ENCODE assay signal across 13 cellular contexts in genomic region chr22:42997577-42997976, GRCh38. TPM values are rescaled to one million over a fixed set of nuclear protein-coding genes. Genes with fewer than 3 reads are reported as not detected.
DNase-seq lines count a peak whose midpoint lies in the region; ATAC-seq and TF ChIP-seq lines count a peak whose summit lies in the region.
"Had no signal": no experiment of that assay in that cellular context is flagged by ENCODE, and none has a peak within 500 bp of the region (broad histone marks: within the 10 kb centered on the region; RNA-seq: fewer than 3 reads in every experiment).

No MANE protein-coding gene starts in this region.

- H2AFZ ChIP-seq in GM23248 = no peak overlapping the region
- no peak overlapping the region for H2AFZ ChIP-seq in OCI-LY7 (ENCODE audit: low read length)

- peak overlapping the region in 10 of 11 experiments; percentile 20 to 97 (median 46); a peak in 20 of 22 replicates for H3K27ac ChIP-seq in BLaER1 treated with 17β-estradiol and CSF1 and Interleukin-3, amounts not matched to agents 10 nM and 100 nM
- H3K27ac ChIP-seq in GM23248 (peak overlapping the region; percentile 93), body of pancreas (peak overlapping the region; percentile 58 to 96 (median 94)), tibial nerve (no peak overlapping the region), OCI-LY7 (ENCODE audit: low read depth, low read length, poor library complexity, severe bottlenecking) (no peak overlapping the region)

- CTCF ChIA-PET in OCI-LY7 (lab: Charles Lee; ENCODE audit: unreplicated experiment) = no interaction called here

- H3K9me3 ChIP-seq in BLaER1 treated with 17β-estradiol and CSF1 and Interleukin-3, amounts not matched to agents 10 nM and 100 nM (replicated peaks in 1 of 11) = peaks cover 0 to 39% (median 25%) of the 10 kb centered on the region in 11 experiments; a peak in 17 of 22 replicates
- no peaks in the 10 kb centered on the region for H3K9me3 ChIP-seq in GM23248 (ENCODE audit: low read depth)
- no peaks in the 10 kb centered on the region for H3K9me3 ChIP-seq in body of pancreas
- H3K9me3 ChIP-seq in tibial nerve = peaks cover 0 to 8% (median 0%) of the 10 kb centered on the region in 4 donors
- peaks cover 6% of the 10 kb centered on the region; the same call in 1 of the 2 replicates for H3K9me3 ChIP-seq in OCI-LY7 (ENCODE audit: low read length)

- no peaks in the 10 kb centered on the region for H3K9me3 Mint-ChIP-seq in naive B cell
- H3K9me3 Mint-ChIP-seq: memory B cell had no signal

- TF ChIP-seq POLR2A in body of pancreas (IDR thresholded peaks at IDR 0.05) = no peak
- no peak for TF ChIP-seq POLR2A in tibial nerve (IDR thresholded peaks at IDR 0.05)

- no peak for ATAC-seq in body of pancreas
- no peak for ATAC-seq in naive B cell (ENCODE audit: low read depth in 2 of 2)
- no peak for ATAC-seq in HG03565 (IDR thresholded peaks at IDR 0.05; ENCODE audit: unreplicated experiment)
- no peak for ATAC-seq in HG03521 (IDR thresholded peaks at IDR 0.05; ENCODE audit: unreplicated experiment)

- no peaks in the 10 kb centered on the region for H3K27me3 ChIP-seq in BLaER1 treated with 17β-estradiol and CSF1 and Interleukin-3, amounts not matched to agents 10 nM and 100 nM
- H3K27me3 ChIP-seq in GM23248 (replicated peaks; ENCODE audit: insufficient read depth) = no peaks in the 10 kb centered on the region
- H3K27me3 ChIP-seq in body of pancreas = no peaks in the 10 kb centered on the region
- H3K27me3 ChIP-seq in tibial nerve = no peaks in the 10 kb centered on the region
- H3K27me3 ChIP-seq: heart left ventricle had no signal

- BruUV-seq in OCI-LY7 (replicated peaks; lab: Mats Ljungman, UMichigan) = no TSS peak

- H3K9ac ChIP-seq in BLaER1 treated with 17β-estradiol and CSF1 and Interleukin-3, amounts not matched to agents 10 nM and 100 nM = peak overlapping the region in 4 of 11 experiments; percentile 10 to 40 (median 38); a peak in 4 of 22 replicates
- peak overlapping the region; percentile 37 for H3K9ac ChIP-seq in GM23248

- POLR2A ChIA-PET in OCI-LY7 (lab: Charles Lee) = no interaction called here

- H3K4me2 ChIP-seq in BLaER1 treated with 17β-estradiol and CSF1 and Interleukin-3, amounts not matched to agents 10 nM and 100 nM = peak overlapping the region in 10 of 11 experiments; percentile 32 to 100 (median 82); a peak in 20 of 22 replicates
- H3K4me2 ChIP-seq in GM23248 (ENCODE audit: unreplicated experiment) (no peak overlapping the region), OCI-LY7 (ENCODE audit: low read length) (no peak overlapping the region)

- H3K36me3 ChIP-seq in BLaER1 treated with 17β-estradiol and CSF1 and Interleukin-3, amounts not matched to agents 10 nM and 100 nM = peaks cover 0 to 37% (median 21%) of the 10 kb centered on the region in 11 experiments; a peak in 17 of 22 replicates
- H3K36me3 ChIP-seq in GM23248 (ENCODE audit: low read depth) (no peaks in the 10 kb centered on the region), body of pancreas (replicated peaks in 1 of 2; ENCODE audit: insufficient read depth in 1 of 2, low read depth in 2 of 2) (no peaks in the 10 kb centered on the region), tibial nerve (peaks cover 0 to 4% (median 0%) of the 10 kb centered on the region in 3 donors), OCI-LY7 (ENCODE audit: insufficient read depth, low read length) (peaks cover 11% of the 10 kb centered on the region)

- DNase-seq in GM23248 = peak; percentile 54
- DNase-seq in body of pancreas = no peak
- DNase-seq in naive B cell = no peak
- DNase-seq in tibial nerve (ENCODE audit: low spot score in 2 of 2) = no peak
- no peak for DNase-seq in OCI-LY7 (ENCODE audit: low spot score)
- DNase-seq: activated naive CD4-positive, alpha-beta T cell treated with Interleukin-2 at 50 U/mL for 16 hours; heart left ventricle; NCI-H2171; RPMI8226 had no signal

- no peak overlapping the region for H3K4me3 Mint-ChIP-seq in naive B cell
- H3K4me3 Mint-ChIP-seq: memory B cell had no signal

- in situ Hi-C loops in GM23248 (cut with MboI) = no loop called here

- peaks cover 70% of the 10 kb centered on the region for H3F3A ChIP-seq in GM23248 (ENCODE audit: insufficient read depth)

- H3K9me2 ChIP-seq in GM23248 (ENCODE audit: insufficient read depth) (no peaks in the 10 kb centered on the region), OCI-LY7 (ENCODE audit: insufficient read depth, low read length) (no peaks in the 10 kb centered on the region)

- intact Hi-C loops in body of pancreas (cut with DNase I) (no loop called here), OCI-LY7 (cut with micrococcal nuclease; ENCODE audit: unreplicated experiment) (no loop called here)

- peaks cover 93% of the 10 kb centered on the region for H3K79me2 ChIP-seq in GM23248 (ENCODE audit: insufficient read depth)
- peaks cover 27% of the 10 kb centered on the region for H3K79me2 ChIP-seq in OCI-LY7 (ENCODE audit: insufficient read depth, low read depth, low read length)

- peaks cover 63 to 94% (median 85%) of the 10 kb centered on the region in 3 donors for H3K4me1 Mint-ChIP-seq in naive B cell

- peaks cover 15 to 100% (median 70%) of the 10 kb centered on the region in 11 experiments; a peak in 20 of 22 replicates for H4K20me1 ChIP-seq in BLaER1 treated with 17β-estradiol and CSF1 and Interleukin-3, amounts not matched to agents 10 nM and 100 nM
- H4K20me1 ChIP-seq in GM23248 (ENCODE audit: insufficient read depth) (no peaks in the 10 kb centered on the region), OCI-LY7 (ENCODE audit: insufficient read depth, low read length) (peaks cover 1% of the 10 kb centered on the region; the same call in 1 of the 2 replicates)

- no peaks in the 10 kb centered on the region for H3K27me3 Mint-ChIP-seq in naive B cell
- H3K27me3 Mint-ChIP-seq: memory B cell had no signal

- TF ChIP-seq CTCF in body of pancreas (IDR thresholded peaks at IDR 0.05) (no peak), tibial nerve (IDR thresholded peaks at IDR 0.05) (no peak), OCI-LY7 (conservative IDR thresholded peaks at IDR 0.05; ENCODE audit: low read length) (no peak)

- peak overlapping the region in 5 of 6 donors; percentile 6 to 91 (median 39) for H3K27ac Mint-ChIP-seq in naive B cell
- H3K27ac Mint-ChIP-seq: memory B cell had no signal

- H3K4me1 ChIP-seq in BLaER1 treated with 17β-estradiol and CSF1 and Interleukin-3, amounts not matched to agents 10 nM and 100 nM = peaks cover 62 to 100% (median 97%) of the 10 kb centered on the region in 10 experiments
- H3K4me1 ChIP-seq in GM23248 (ENCODE audit: insufficient read depth) (peaks cover 90% of the 10 kb centered on the region), body of pancreas (peaks cover 92% of the 10 kb centered on the region), tibial nerve (peaks cover 0 to 85% (median 47%) of the 10 kb centered on the region in 4 donors), OCI-LY7 (ENCODE audit: insufficient read depth, low read length, poor library complexity, severe bottlenecking) (peaks cover 23% of the 10 kb centered on the region)

- 57 to 58% methylated on average over 6 of the region's 6 CpGs for WGBS in GM23248 (ENCODE audit: low coverage in 1 of 2, low lambda C conversion rate in 2 of 2, missing lambda C conversion rate in 2 of 2), 2 experiments
- 60 to 63% methylated on average over 6 of the region's 6 CpGs for WGBS in body of pancreas, 2 donors
- 65 to 75% methylated on average over 6 of the region's 6 CpGs for WGBS in tibial nerve, 2 donors

- no peak overlapping the region for H3K4me3 ChIP-seq in BLaER1 treated with 17β-estradiol and CSF1 and Interleukin-3, amounts not matched to agents 10 nM and 100 nM
- H3K4me3 ChIP-seq in GM23248 = no peak overlapping the region
- H3K4me3 ChIP-seq in body of pancreas = no peak overlapping the region
- no peak overlapping the region for H3K4me3 ChIP-seq in tibial nerve
- no peak overlapping the region for H3K4me3 ChIP-seq in OCI-LY7 (ENCODE audit: low read depth, low read length, poor library complexity, severe bottlenecking)
- H3K4me3 ChIP-seq: heart left ventricle had no signal

- H3K36me3 Mint-ChIP-seq in naive B cell = no peaks in the 10 kb centered on the region

- TF ChIP-seq EP300 in tibial nerve (IDR thresholded peaks at IDR 0.05) = no peak

RNA-seq across cellular contexts. Expression of gene PACSIN2, which starts 17.4 kb away (rescaled TPM):
- 35.5 and 43.7 TPM in 2 replicates for total RNA-seq in GM23248 (2014; rRNA removed; shearing (Covaris generic))
- 36.0 and 36.5 TPM in 2 replicates for polyA plus RNA-seq in GM23248 (2016; fragmentation: Nextera tagmentation; extraction: Ambion mirVana)
- 100 to 1,000 TPM; 117 to 118 TPM for total RNA-seq in body of pancreas
- 10 to 100 TPM; 30.9 to 43.4 (median 37.3) TPM for polyA plus RNA-seq in naive B cell (ENCODE audit: low read depth in 6 of 6)
- total RNA-seq in tibial nerve = 10 to 100 TPM; 45.9 to 78.2 (median 59.0) TPM
- total RNA-seq in OCI-LY7 (2014; rRNA removed; shearing (Covaris generic)) = 25.4 and 29.6 TPM in 2 replicates
- total RNA-seq in OCI-LY7 (2022) = 38.5 and 41.7 TPM in 2 replicates

Comparison
In these comparisons a context has a peak if more than half of its experiments do, and no peak if none do; other contexts are left out.
1. H3K27ac ChIP-seq: peak in BLaER1 treated with 17β-estradiol and CSF1 and Interleukin-3, amounts not matched to agents 10 nM and 100 nM (10 of 11), GM23248 (single experiment) and body of pancreas (4 of 4); none in tibial nerve (0 of 4) and OCI-LY7 (single experiment).
2. H3K4me2 ChIP-seq: peak in BLaER1 treated with 17β-estradiol and CSF1 and Interleukin-3, amounts not matched to agents 10 nM and 100 nM (10 of 11); none in GM23248 (single experiment) and OCI-LY7 (single experiment).